In the genomic region with DNA sequence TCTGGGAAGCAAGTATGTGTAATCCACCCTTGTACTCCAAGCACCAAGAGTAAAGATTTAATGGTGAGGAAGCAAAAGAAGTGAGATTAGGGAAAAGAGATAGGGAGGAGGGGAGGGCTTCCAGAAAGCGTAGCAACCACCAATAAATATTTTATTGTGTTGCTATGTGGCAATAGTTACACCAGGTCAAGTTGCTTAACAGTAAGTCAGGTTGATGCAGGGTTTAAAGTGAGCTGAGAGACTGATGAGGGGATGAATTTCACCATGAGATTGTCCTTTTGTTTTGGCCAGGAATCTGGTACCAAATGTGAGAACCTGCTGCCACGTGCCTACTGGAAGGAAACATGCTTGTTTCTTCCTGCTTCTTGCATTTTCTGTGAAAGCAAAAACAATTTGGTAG, we compare ENCODE assay signal across 2 cellular contexts.
TF ChIP-seq lines count a peak whose summit lies in the region.

No MANE protein-coding gene starts in this region.

TF ChIP-seq in HEK293, 187 proteins besides CTCF, POLR2A, EP300 and RAD21 (continued from another document):
- TF ChIP-seq ZNF138 (tag by site-specific recombination; IDR thresholded peaks at IDR 0.05; ENCODE audit: borderline replicate concordance): no peak

TF ChIP-seq in WTC11, 78 proteins besides CTCF, POLR2A, EP300 and RAD21 (continued from another document):
- no peak for TF ChIP-seq TCF7 (CRISPR knock-in tag; IDR thresholded peaks at IDR 0.05; ENCODE audit: low read depth)
- no peak for TF ChIP-seq HMGA2 (CRISPR knock-in tag; IDR thresholded peaks at IDR 0.05)
- TF ChIP-seq ZNF219 (CRISPR knock-in tag; IDR thresholded peaks at IDR 0.05; ENCODE audit: borderline replicate concordance): no peak
- no peak for TF ChIP-seq USF2 (CRISPR knock-in tag; IDR thresholded peaks at IDR 0.05)
- TF ChIP-seq ZNF532 (CRISPR knock-in tag; IDR thresholded peaks at IDR 0.05; ENCODE audit: borderline replicate concordance): no peak
- TF ChIP-seq KAT7 (CRISPR knock-in tag; IDR thresholded peaks at IDR 0.05; ENCODE audit: borderline replicate concordance): no peak
- TF ChIP-seq GTF2I (CRISPR knock-in tag; conservative IDR thresholded peaks at IDR 0.05): no peak
